Comparison of ENCODE assay signal across 18 cellular contexts in the genomic region with DNA sequence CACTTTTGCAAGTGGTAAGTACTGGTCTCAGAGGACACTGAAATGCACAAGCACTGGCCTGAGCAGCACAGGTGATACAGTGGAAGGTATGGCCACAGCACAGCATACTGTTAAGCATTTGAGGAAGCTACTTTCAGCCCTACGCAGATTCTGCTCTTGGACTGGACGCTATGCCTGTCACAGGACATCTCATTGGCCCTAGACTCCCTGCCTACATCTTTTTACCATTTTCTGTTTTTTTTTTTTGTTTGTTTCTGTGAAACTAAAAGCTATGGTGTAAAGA.
"Had no signal": no experiment of that assay in that cellular context is flagged by ENCODE, and none has a peak within 500 bp of the region (broad histone marks: within the 10 kb centered on the region; RNA-seq: fewer than 3 reads in every experiment).

No MANE protein-coding gene starts in this region.

- H3K4me1 ChIP-seq: parathyroid adenoma, psoas muscle, right lobe of liver had no signal

- H3K4me3 Mint-ChIP-seq: naive thymus-derived CD4-positive, alpha-beta T cell; nephron progenitor cell; stimulated activated effector memory CD8-positive, alpha-beta T cell treated with anti-CD3 and anti-CD28 coated beads, Interleukin-12 subunit alpha, Interleukin-12 subunit beta, amount 100 ng/mL, for 72 hours; stimulated activated naive CD8-positive, alpha-beta T cell treated with anti-CD3 and anti-CD28 coated beads, Interleukin-15, Interleukin-2, amounts not matched to agents 100 ng/mL and 50 ng/mL, for 24 hours had no signal

- H3K9me3 Mint-ChIP-seq: stimulated activated effector memory CD8-positive, alpha-beta T cell treated with anti-CD3 and anti-CD28 coated beads, Interleukin-12 subunit alpha, Interleukin-12 subunit beta, amount 100 ng/mL, for 72 hours; stimulated activated naive CD8-positive, alpha-beta T cell treated with anti-CD3 and anti-CD28 coated beads, Interleukin-15, Interleukin-2, amounts not matched to agents 100 ng/mL and 50 ng/mL, for 24 hours had no signal

- H3K36me3 Mint-ChIP-seq: stimulated activated effector memory CD8-positive, alpha-beta T cell treated with anti-CD3 and anti-CD28 coated beads, Interleukin-12 subunit alpha, Interleukin-12 subunit beta, amount 100 ng/mL, for 72 hours had no signal

- ATAC-seq: heart right ventricle; left colon; left ventricle myocardium superior; naive thymus-derived CD4-positive, alpha-beta T cell; psoas muscle; right lobe of liver; stimulated activated effector memory CD8-positive, alpha-beta T cell treated with anti-CD3 and anti-CD28 coated beads, Interleukin-12 subunit alpha, Interleukin-12 subunit beta, amount 100 ng/mL, for 72 hours had no signal

- DNase-seq: effector CD4-positive, alpha-beta T cell; heart right ventricle; hypothalamus; left colon; left ventricle myocardium superior; naive thymus-derived CD4-positive, alpha-beta T cell; nephron progenitor cell; psoas muscle; retina; right lobe of liver; stimulated activated CD4-positive, alpha-beta T cell treated with anti-CD3 and anti-CD28 coated beads, Interleukin-4, amount 100 ng/mL, for 1 hour; stimulated activated CD8-positive, alpha-beta memory T cell treated with anti-CD3 and anti-CD28 coated beads, Interleukin-4, amount 100 ng/mL, for 48 hours had no signal

- H2AFZ ChIP-seq: parathyroid adenoma had no signal

- FAIRE-seq: frontal cortex had no signal

- H3K27me3 Mint-ChIP-seq: naive thymus-derived CD4-positive, alpha-beta T cell; stimulated activated naive CD8-positive, alpha-beta T cell treated with anti-CD3 and anti-CD28 coated beads, Interleukin-15, Interleukin-2, amounts not matched to agents 100 ng/mL and 50 ng/mL, for 24 hours had no signal

- H3K9me3 ChIP-seq: psoas muscle, right lobe of liver had no signal

- H3K4me1 Mint-ChIP-seq: naive thymus-derived CD4-positive, alpha-beta T cell; nephron progenitor cell; stimulated activated effector memory CD8-positive, alpha-beta T cell treated with anti-CD3 and anti-CD28 coated beads, Interleukin-12 subunit alpha, Interleukin-12 subunit beta, amount 100 ng/mL, for 72 hours had no signal

- H3K4me3 ChIP-seq: coronary artery, heart right ventricle, psoas muscle, right lobe of liver, tibial nerve had no signal

- H3K9ac ChIP-seq: parathyroid adenoma had no signal

- H3K27ac ChIP-seq: coronary artery, heart right ventricle, parathyroid adenoma, psoas muscle, right lobe of liver, tibial nerve had no signal

- H3K79me2 ChIP-seq: parathyroid adenoma had no signal

- H3K27ac Mint-ChIP-seq: naive thymus-derived CD4-positive, alpha-beta T cell; nephron progenitor cell; stimulated activated effector memory CD8-positive, alpha-beta T cell treated with anti-CD3 and anti-CD28 coated beads, Interleukin-12 subunit alpha, Interleukin-12 subunit beta, amount 100 ng/mL, for 72 hours; stimulated activated naive CD8-positive, alpha-beta T cell treated with anti-CD3 and anti-CD28 coated beads, Interleukin-15, Interleukin-2, amounts not matched to agents 100 ng/mL and 50 ng/mL, for 24 hours had no signal

- H3K36me3 ChIP-seq: right lobe of liver had no signal

- H3K27me3 ChIP-seq: heart right ventricle, right lobe of liver, tibial nerve had no signal
